ENCODE assay signal across 10 cellular contexts in the genomic region with DNA sequence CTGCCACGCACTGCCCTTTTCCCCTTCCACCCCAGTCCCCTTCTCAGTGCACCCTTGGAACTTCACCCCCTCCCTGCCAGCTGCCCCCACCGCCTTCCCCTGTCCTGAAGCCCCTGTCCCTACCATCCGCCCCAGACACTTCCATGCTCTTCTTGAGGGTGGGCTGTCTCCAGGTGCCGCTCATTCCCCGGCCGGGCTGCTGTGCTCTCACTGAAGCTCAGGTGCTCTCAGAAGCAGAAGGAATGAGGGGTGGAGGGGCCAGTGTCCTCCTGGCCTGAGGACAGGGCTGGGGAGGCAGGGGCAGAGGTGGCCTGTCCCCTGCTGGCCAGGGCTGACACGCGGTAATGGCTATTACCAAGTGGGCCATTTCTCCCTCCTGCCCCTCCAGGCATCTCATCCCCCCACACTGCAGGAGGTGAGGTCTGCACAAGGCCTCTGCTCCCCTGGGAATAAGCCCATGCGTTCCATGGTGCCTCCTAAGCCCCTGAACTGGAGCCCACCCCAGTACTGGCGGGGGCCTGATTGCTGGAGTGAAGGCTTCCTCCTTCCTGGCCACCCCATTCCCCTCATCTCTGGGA. TPM values are rescaled to one million over a fixed set of nuclear protein-coding genes. Genes with fewer than 3 reads are reported as not detected.
DNase-seq lines count a peak whose midpoint lies in the region; ATAC-seq, FAIRE-seq and TF ChIP-seq lines count a peak whose summit lies in the region.
"Had no signal": no experiment of that assay in that cellular context is flagged by ENCODE, and none has a peak within 500 bp of the region (broad histone marks: within the 10 kb centered on the region; RNA-seq: fewer than 3 reads in every experiment).

No MANE protein-coding gene starts in this region.

- H3K9me3 ChIP-seq in CD4-positive, alpha-beta memory T cell (ENCODE audit: control insufficient read depth in 1 of 2, low read length in 2 of 2): no peaks in the 10 kb centered on the region
- H3K9me3 ChIP-seq in neural progenitor cell (ENCODE audit: low read depth): no peaks in the 10 kb centered on the region
- H3K9me3 ChIP-seq: thyroid gland had no signal

- no peak for DNase-seq in CD4-positive, alpha-beta memory T cell
- DNase-seq in GM12891 (ENCODE audit: insufficient read length, low spot score) (no peak), neural progenitor cell (ENCODE audit: low spot score) (no peak), NCI-H774 (lab: John Stamatoyannopoulos, UW) (no peak), NCI-H1930 (lab: John Stamatoyannopoulos, UW) (no peak)
- DNase-seq: NCI-H1694 treated with DMSO at 0.1 percent for 48 hours had no signal

- TF ChIP-seq CTCF in neural progenitor cell (IDR thresholded peaks at IDR 0.05): no peak

- H3K79me2 ChIP-seq in neural progenitor cell (ENCODE audit: low read depth): no peaks in the 10 kb centered on the region

- peaks cover 0 to 11% of the 10 kb centered on the region in 2 donors for H3K36me3 Mint-ChIP-seq in CD4-positive, alpha-beta memory T cell
- H3K36me3 Mint-ChIP-seq in activated T-helper 17 cell treated with anti-CD3 and anti-CD28 coated beads, Interleukin-2, amount 50 U/mL, for 72 hours (ENCODE audit: low read depth): no peaks in the 10 kb centered on the region
- no peaks in the 10 kb centered on the region for H3K36me3 Mint-ChIP-seq in neural progenitor cell

- H3K4me3 Mint-ChIP-seq in CD4-positive, alpha-beta memory T cell: peak overlapping the region in 6 of 8 donors; percentile 7 to 62 (median 38)
- peak overlapping the region; percentile 57 for H3K4me3 Mint-ChIP-seq in activated T-helper 17 cell treated with anti-CD3 and anti-CD28 coated beads, Interleukin-2, amount 50 U/mL, for 72 hours
- no peak overlapping the region for H3K4me3 Mint-ChIP-seq in neural progenitor cell

- no peaks in the 10 kb centered on the region for H3K27me3 ChIP-seq in CD4-positive, alpha-beta memory T cell (ENCODE audit: insufficient read depth, low read length)
- no peaks in the 10 kb centered on the region for H3K27me3 ChIP-seq in neural progenitor cell
- H3K27me3 ChIP-seq: thyroid gland had no signal

- H3F3A ChIP-seq in neural progenitor cell (ENCODE audit: low read depth): no peaks in the 10 kb centered on the region

- H2AFZ ChIP-seq in neural progenitor cell (replicated peaks): no peak overlapping the region

- intact Hi-C loops in CD4-positive, alpha-beta memory T cell (cut with micrococcal nuclease): loop anchor here (1.0 kb wide), 1 partner anchor 39 kb away; no protein-coding TSS in a partner anchor

- no peaks in the 10 kb centered on the region for H3K36me3 ChIP-seq in CD4-positive, alpha-beta memory T cell (ENCODE audit: insufficient read depth, low read length)
- no peaks in the 10 kb centered on the region for H3K36me3 ChIP-seq in neural progenitor cell
- H3K36me3 ChIP-seq: thyroid gland had no signal

- peak; percentile 38 for FAIRE-seq in GM12891 (lab: Jason Lieb, UNC)
- FAIRE-seq: bronchial epithelial cell had no signal

- H3K9me3 Mint-ChIP-seq in CD4-positive, alpha-beta memory T cell: no peaks in the 10 kb centered on the region
- H3K9me3 Mint-ChIP-seq in activated T-helper 17 cell treated with anti-CD3 and anti-CD28 coated beads, Interleukin-2, amount 50 U/mL, for 72 hours: no peaks in the 10 kb centered on the region
- H3K9me3 Mint-ChIP-seq in neural progenitor cell: no peaks in the 10 kb centered on the region

- peak overlapping the region; percentile 39 for H3K27ac ChIP-seq in CD4-positive, alpha-beta memory T cell (ENCODE audit: low read depth, low read length)
- no peak overlapping the region for H3K27ac ChIP-seq in neural progenitor cell

- no peaks in the 10 kb centered on the region for H4K20me1 ChIP-seq in neural progenitor cell (ENCODE audit: low read depth)

- CTCF ChIA-PET in CD4-positive, alpha-beta memory T cell (lab: Charles Lee; ENCODE audit: partially characterized antibody): interaction anchor here (0.8 to 3.5 kb wide), 4 partner anchors 8 to 38 kb away, joined by 4 to 31 read pairs (median 6); no protein-coding TSS in a partner anchor

- POLR2A ChIA-PET in CD4-positive, alpha-beta memory T cell (lab: Charles Lee; ENCODE audit: partially characterized antibody): interaction anchor here (1.0 to 4.4 kb wide), 6 partner anchors 8 to 39 kb away, joined by 3 to 20 read pairs (median 6); no protein-coding TSS in a partner anchor

- no peak overlapping the region for H3K9ac ChIP-seq in neural progenitor cell

- ATAC-seq in activated T-helper 17 cell treated with anti-CD3 and anti-CD28 coated beads, Interleukin-2, amount 50 U/mL, for 72 hours (replicated peaks): no peak
- ATAC-seq in GM18858 (IDR thresholded peaks at IDR 0.05; ENCODE audit: unreplicated experiment): no peak

- TF ChIP-seq POLR2A in GM12891 (IDR thresholded peaks at IDR 0.05; ENCODE audit: low read depth, low read length): no peak

- no peaks in the 10 kb centered on the region for H3K27me3 Mint-ChIP-seq in CD4-positive, alpha-beta memory T cell
- no peaks in the 10 kb centered on the region for H3K27me3 Mint-ChIP-seq in activated T-helper 17 cell treated with anti-CD3 and anti-CD28 coated beads, Interleukin-2, amount 50 U/mL, for 72 hours
- H3K27me3 Mint-ChIP-seq in neural progenitor cell (ENCODE audit: insufficient read depth, low read depth): peaks cover 18% of the 10 kb centered on the region

- peaks cover 61% of the 10 kb centered on the region for H3K4me1 ChIP-seq in CD4-positive, alpha-beta memory T cell (ENCODE audit: insufficient read depth, low read length)
- H3K4me1 ChIP-seq in neural progenitor cell: no peaks in the 10 kb centered on the region

- H3K4me2 ChIP-seq in neural progenitor cell: no peak overlapping the region

- peak overlapping the region in 6 of 7 donors; percentile 29 to 98 (median 86) for H3K27ac Mint-ChIP-seq in CD4-positive, alpha-beta memory T cell
- H3K27ac Mint-ChIP-seq in activated T-helper 17 cell treated with anti-CD3 and anti-CD28 coated beads, Interleukin-2, amount 50 U/mL, for 72 hours: no peak overlapping the region
- peak overlapping the region; percentile 72 for H3K27ac Mint-ChIP-seq in neural progenitor cell

- H3K4me3 ChIP-seq in CD4-positive, alpha-beta memory T cell (ENCODE audit: low read length in 2 of 2): no peak overlapping the region
- H3K4me3 ChIP-seq in neural progenitor cell: no peak overlapping the region
- H3K4me3 ChIP-seq: thyroid gland had no signal

- H3K4me1 Mint-ChIP-seq in CD4-positive, alpha-beta memory T cell: peaks cover 35 to 70% (median 49%) of the 10 kb centered on the region in 4 donors
- H3K4me1 Mint-ChIP-seq in activated T-helper 17 cell treated with anti-CD3 and anti-CD28 coated beads, Interleukin-2, amount 50 U/mL, for 72 hours: peaks cover 36% of the 10 kb centered on the region
- peaks cover 35% of the 10 kb centered on the region for H3K4me1 Mint-ChIP-seq in neural progenitor cell

TF ChIP-seq in GM12891, 5 proteins besides CTCF, POLR2A, EP300 and RAD21:
- TF ChIP-seq POLR2AphosphoS5 (IDR thresholded peaks at IDR 0.05; ENCODE audit: low read depth, low read length): no peak
- no peak for TF ChIP-seq TAF1 (IDR thresholded peaks at IDR 0.05; ENCODE audit: low read depth, low read length)
- TF ChIP-seq SPI1 (IDR thresholded peaks at IDR 0.05; ENCODE audit: low read depth, low read length): no peak
- TF ChIP-seq PAX5 (IDR thresholded peaks at IDR 0.05; ENCODE audit: insufficient read depth, low read length, severe bottlenecking): no peak
- no peak for TF ChIP-seq POU2F2 (IDR thresholded peaks at IDR 0.05; ENCODE audit: low read depth, low read length)

RNA-seq across cellular contexts. Expression of gene BID, which starts 6.6 kb away (rescaled TPM):
- 10 to 100 TPM; 22.0 to 23.1 TPM for total RNA-seq in CD4-positive, alpha-beta memory T cell
- polyA plus RNA-seq in CD4-positive, alpha-beta memory T cell: 100 to 1,000 TPM in 1 of 2 donors, 10 to 100 TPM in 1; 72.3 to 104 TPM
- polyA plus RNA-seq in GM12891 (2012; ENCODE audit: low read depth, missing spikeins): 150 TPM
- total RNA-seq in activated T-helper 17 cell treated with anti-CD3 and anti-CD28 coated beads, Interleukin-2, amount 50 U/mL, for 72 hours: 10 to 100 TPM in 1 of 2 donors, 1 to 10 TPM in 1; 6.2 to 19.2 TPM
- total RNA-seq in neural progenitor cell (ENCODE audit: low replicate concordance): 16.6 and 29.2 TPM in 2 replicates
